ENCODE assay signal across 15 cellular contexts in the genomic region with DNA sequence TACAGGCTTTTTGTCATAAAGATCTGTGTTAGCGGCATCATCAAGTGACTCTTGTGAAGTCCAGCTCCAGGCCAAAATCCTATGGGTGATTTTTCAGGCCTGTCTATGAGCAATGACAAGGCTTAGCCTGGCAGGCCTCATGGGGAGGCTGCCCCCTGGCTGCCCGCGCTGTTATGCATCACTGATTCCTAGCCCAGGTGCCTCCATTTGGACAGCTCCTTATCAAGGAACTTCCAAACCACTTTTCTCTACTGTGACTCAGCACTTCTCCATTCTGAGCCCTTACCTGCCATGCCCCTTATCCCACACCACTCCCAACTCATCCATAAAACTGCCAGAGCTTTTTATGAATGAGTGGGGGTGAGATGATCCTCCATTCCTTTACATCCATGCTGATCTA.
DNase-seq lines count a peak whose midpoint lies in the region; ATAC-seq, FAIRE-seq and TF ChIP-seq lines count a peak whose summit lies in the region.
"Had no signal": no experiment of that assay in that cellular context is flagged by ENCODE, and none has a peak within 500 bp of the region (broad histone marks: within the 10 kb centered on the region; RNA-seq: fewer than 3 reads in every experiment).

No MANE protein-coding gene starts in this region.

- no peak overlapping the region for H3K27ac Mint-ChIP-seq in activated naive CD4-positive, alpha-beta T cell treated with anti-CD3 and anti-CD28 coated beads, Interleukin-2, amount 50 U/mL, for 72 hours
- H3K27ac Mint-ChIP-seq: activated naive CD8-positive, alpha-beta T cell treated with anti-CD3 and anti-CD28 coated beads for 36 hours had no signal

- H3K9me3 Mint-ChIP-seq in activated naive CD4-positive, alpha-beta T cell treated with anti-CD3 and anti-CD28 coated beads, Interleukin-2, amount 50 U/mL, for 72 hours: no peaks in the 10 kb centered on the region
- H3K9me3 Mint-ChIP-seq: activated naive CD8-positive, alpha-beta T cell treated with anti-CD3 and anti-CD28 coated beads for 36 hours had no signal

- in situ Hi-C loops in G401 (cut with HindIII; ENCODE audit: low sequenced_read_pairs): no loop called here

- no peak for ATAC-seq in activated naive CD4-positive, alpha-beta T cell treated with anti-CD3 and anti-CD28 coated beads, Interleukin-2, amount 50 U/mL, for 72 hours

- peaks cover 21 to 75% (median 51%) of the 10 kb centered on the region in 10 experiments for H3K4me1 ChIP-seq in BLaER1 treated with 17β-estradiol and CSF1 and Interleukin-3, amounts not matched to agents 10 nM and 100 nM
- H3K4me1 ChIP-seq: parathyroid adenoma had no signal

- no peaks in the 10 kb centered on the region for H4K20me1 ChIP-seq in BLaER1 treated with 17β-estradiol and CSF1 and Interleukin-3, amounts not matched to agents 10 nM and 100 nM

- H3K27me3 ChIP-seq in BLaER1 treated with 17β-estradiol and CSF1 and Interleukin-3, amounts not matched to agents 10 nM and 100 nM: no peaks in the 10 kb centered on the region
- H3K27me3 ChIP-seq in kidney epithelial cell (ENCODE audit: control insufficient read depth, insufficient read depth, low read length): no peaks in the 10 kb centered on the region

- H3K9me3 ChIP-seq in BLaER1 treated with 17β-estradiol and CSF1 and Interleukin-3, amounts not matched to agents 10 nM and 100 nM (replicated peaks in 1 of 11): no peaks in the 10 kb centered on the region
- H3K9me3 ChIP-seq: thoracic aorta had no signal

- no peak overlapping the region for H3K9ac ChIP-seq in BLaER1 treated with 17β-estradiol and CSF1 and Interleukin-3, amounts not matched to agents 10 nM and 100 nM
- H3K9ac ChIP-seq: parathyroid adenoma had no signal

- H3K4me3 ChIP-seq in BLaER1 treated with 17β-estradiol and CSF1 and Interleukin-3, amounts not matched to agents 10 nM and 100 nM: no peak overlapping the region
- no peak overlapping the region for H3K4me3 ChIP-seq in kidney epithelial cell (ENCODE audit: low read depth, low read length)
- H3K4me3 ChIP-seq: thoracic aorta had no signal

- DNase-seq in HT-29 (ENCODE audit: low spot score) (peak; percentile 54), amniotic epithelial cell (ENCODE audit: low read depth) (peak; percentile 29), kidney epithelial cell (ENCODE audit: low read depth) (no peak), NCI-H2081 treated with DMSO at 0.1 percent for 48 hours (lab: John Stamatoyannopoulos, UW) (no peak), G401 (ENCODE audit: low spot score) (no peak), D721Med (ENCODE audit: insufficient read length, low spot score) (no peak)
- no peak for DNase-seq in activated naive CD4-positive, alpha-beta T cell treated with anti-CD3 and anti-CD28 coated beads, Interleukin-2, amount 50 U/mL, for 72 hours (ENCODE audit: low spot score in 2 of 2)
- DNase-seq: activated CD4-positive, alpha-beta T cell treated with anti-CD3 and anti-CD28 coated beads, Interleukin-2, amount 50 U/mL, for 4 hours; activated naive CD8-positive, alpha-beta T cell treated with anti-CD3 and anti-CD28 coated beads for 36 hours; GOT3; NCI-H2029 had no signal

- H3K27ac ChIP-seq in BLaER1 treated with 17β-estradiol and CSF1 and Interleukin-3, amounts not matched to agents 10 nM and 100 nM: peak overlapping the region in 7 of 11 experiments; percentile 36 to 78 (median 65); a peak in 10 of 22 replicates
- H3K27ac ChIP-seq: parathyroid adenoma, thoracic aorta had no signal

- TF ChIP-seq CTCF in kidney epithelial cell (IDR thresholded peaks at IDR 0.05; ENCODE audit: insufficient read depth, low read length, poor library complexity, severe bottlenecking): peak; percentile 46
- no peak for TF ChIP-seq CTCF in D721Med (IDR thresholded peaks at IDR 0.05; ENCODE audit: insufficient read depth, missing control alignments)

- no peaks in the 10 kb centered on the region for H3K36me3 ChIP-seq in BLaER1 treated with 17β-estradiol and CSF1 and Interleukin-3, amounts not matched to agents 10 nM and 100 nM
- H3K36me3 ChIP-seq in kidney epithelial cell (ENCODE audit: control insufficient read depth, insufficient read depth, low read length): no peaks in the 10 kb centered on the region
- H3K36me3 ChIP-seq: thoracic aorta had no signal

- H3K4me2 ChIP-seq in BLaER1 treated with 17β-estradiol and CSF1 and Interleukin-3, amounts not matched to agents 10 nM and 100 nM: peak overlapping the region in 7 of 11 experiments; percentile 2 to 84 (median 72); a peak in 12 of 22 replicates

- no peaks in the 10 kb centered on the region for H3K36me3 Mint-ChIP-seq in activated naive CD4-positive, alpha-beta T cell treated with anti-CD3 and anti-CD28 coated beads, Interleukin-2, amount 50 U/mL, for 72 hours
- H3K36me3 Mint-ChIP-seq: activated naive CD8-positive, alpha-beta T cell treated with anti-CD3 and anti-CD28 coated beads for 36 hours had no signal

- FAIRE-seq in D721Med (lab: Jason Lieb, UNC): no peak
- FAIRE-seq: endometrium had no signal

Comparison
In these comparisons a context has a peak if more than half of its experiments do, and no peak if none do; other contexts are left out.
1. DNase-seq: peak in HT-29 (single experiment) and amniotic epithelial cell (single experiment); none in kidney epithelial cell (single experiment), NCI-H2081 treated with DMSO at 0.1 percent for 48 hours (single experiment), G401 (single experiment), D721Med (single experiment) and activated naive CD4-positive, alpha-beta T cell treated with anti-CD3 and anti-CD28 coated beads, Interleukin-2, amount 50 U/mL, for 72 hours (0 of 2).